In genomic region chr11:44308923-44309482, GRCh38 we compare ENCODE assay signal across 8 cellular contexts. TPM values are rescaled to one million over a fixed set of nuclear protein-coding genes. Genes with fewer than 3 reads are reported as not detected.
DNase-seq lines count a peak whose midpoint lies in the region; ATAC-seq, FAIRE-seq and TF ChIP-seq lines count a peak whose summit lies in the region.
"Had no signal": no experiment of that assay in that cellular context is flagged by ENCODE, and none has a peak within 500 bp of the region (broad histone marks: within the 10 kb centered on the region; RNA-seq: fewer than 3 reads in every experiment).

No MANE protein-coding gene starts in this region.

- H3K79me2 ChIP-seq in endothelial cell of umbilical vein (ENCODE audit: control insufficient read depth, insufficient read depth, low read length), result no peaks in the 10 kb centered on the region

- intact Hi-C loops in CD4-positive, alpha-beta memory T cell (cut with micrococcal nuclease), result no loop called here
- intact Hi-C loops in endothelial cell of umbilical vein (cut with micrococcal nuclease) (no loop called here), gastrocnemius medialis (cut with DNase I; ENCODE audit: low total_unique reads) (no loop called here)

- H3K9ac ChIP-seq in endothelial cell of umbilical vein (replicated peaks; ENCODE audit: extremely low read depth, insufficient read depth, low read length), result no peak overlapping the region

- CTCF ChIA-PET in CD4-positive, alpha-beta memory T cell (lab: Charles Lee; ENCODE audit: partially characterized antibody), result no interaction called here
- CTCF ChIA-PET in endothelial cell of umbilical vein (lab: Charles Lee), result no interaction called here

- no peaks in the 10 kb centered on the region for H4K20me1 ChIP-seq in endothelial cell of umbilical vein (replicated peaks; ENCODE audit: control insufficient read depth, extremely low read depth, insufficient read depth, low read length)

- H3K9me1 ChIP-seq in endothelial cell of umbilical vein (replicated peaks; ENCODE audit: control insufficient read depth, extremely low read depth, insufficient read depth, low read length), result no peaks in the 10 kb centered on the region

- FAIRE-seq in endothelial cell of umbilical vein (lab: Jason Lieb, UNC), result no peak

- dilution Hi-C loops in endothelial cell of umbilical vein (cut with MboI; ENCODE audit: extremely low pct_ligation_motif_present, low sequenced_read_pairs), result no loop called here

- POLR2A ChIA-PET in CD4-positive, alpha-beta memory T cell (lab: Charles Lee; ENCODE audit: partially characterized antibody), result no interaction called here
- POLR2A ChIA-PET in endothelial cell of umbilical vein (lab: Charles Lee), result no interaction called here

- H3K4me1 ChIP-seq in CD4-positive, alpha-beta memory T cell (ENCODE audit: insufficient read depth, low read length), result peaks cover 23% of the 10 kb centered on the region
- peaks cover 7% of the 10 kb centered on the region for H3K4me1 ChIP-seq in endothelial cell of umbilical vein (ENCODE audit: control insufficient read depth, extremely low read depth, insufficient read depth, low read length)
- H3K4me1 ChIP-seq in gastrocnemius medialis, result peaks cover 15 to 35% of the 10 kb centered on the region in 2 donors

- no TSS peak for BruUV-seq in endothelial cell of umbilical vein (replicated peaks; lab: Mats Ljungman, UMichigan)

- H3K27me3 ChIP-seq in CD4-positive, alpha-beta memory T cell (ENCODE audit: insufficient read depth, low read length), result peaks cover 56% of the 10 kb centered on the region
- peaks cover 95% of the 10 kb centered on the region in 2 experiments for H3K27me3 ChIP-seq in endothelial cell of umbilical vein (ENCODE audit: control insufficient read depth in 2 of 2, insufficient read depth in 2 of 2, low read length in 2 of 2)
- peaks cover 91 to 99% (median 97%) of the 10 kb centered on the region in 3 donors for H3K27me3 ChIP-seq in gastrocnemius medialis

- peak overlapping the region in 1 of 2 donors; percentile 19 for H3K4me3 ChIP-seq in CD4-positive, alpha-beta memory T cell (ENCODE audit: low read length in 2 of 2)
- H3K4me3 ChIP-seq in HFF-Myc (replicated peaks; ENCODE audit: low read depth, low read length) (peak overlapping the region; percentile 46), endothelial cell of umbilical vein (replicated peaks in 1 of 3; ENCODE audit: insufficient read depth in 1 of 3, low read depth in 1 of 3, low read length in 3 of 3) (no peak overlapping the region), gastrocnemius medialis (peak overlapping the region; percentile 49 to 54 (median 52))

- no peaks in the 10 kb centered on the region for H3K36me3 Mint-ChIP-seq in CD4-positive, alpha-beta memory T cell

- H3K4me1 Mint-ChIP-seq in CD4-positive, alpha-beta memory T cell, result peaks cover 17 to 39% (median 25%) of the 10 kb centered on the region in 4 donors

- no peak overlapping the region for H2AFZ ChIP-seq in endothelial cell of umbilical vein (ENCODE audit: low read depth, low read length)

- DNase-seq in CD4-positive, alpha-beta memory T cell, result no peak
- DNase-seq in HFF-Myc (ENCODE audit: extremely low read depth, low read depth) (no peak), endothelial cell of umbilical vein (ENCODE audit: low read depth, low spot score) (no peak), gastrocnemius medialis (no peak), middle frontal gyrus (ENCODE audit: extremely low spot score, low spot score) (no peak)

- no peak overlapping the region for H3K27ac ChIP-seq in CD4-positive, alpha-beta memory T cell (ENCODE audit: low read depth, low read length)
- H3K27ac ChIP-seq in endothelial cell of umbilical vein (ENCODE audit: insufficient read depth, low read depth, low read length) (no peak overlapping the region), gastrocnemius medialis (no peak overlapping the region)

- in situ Hi-C loops in gastrocnemius medialis (cut with MboI; ENCODE audit: low sequenced_read_pairs in 4 of 4), result no loop called here

- no peaks in the 10 kb centered on the region for H3K9me3 ChIP-seq in CD4-positive, alpha-beta memory T cell (ENCODE audit: control insufficient read depth in 1 of 2, low read length in 2 of 2)
- H3K9me3 ChIP-seq in endothelial cell of umbilical vein (replicated peaks; ENCODE audit: control insufficient read depth, insufficient read depth, low read length), result no peaks in the 10 kb centered on the region
- H3K9me3 ChIP-seq in gastrocnemius medialis, result no peaks in the 10 kb centered on the region

- H3K9me3 Mint-ChIP-seq in CD4-positive, alpha-beta memory T cell, result peaks cover 0 to 9% (median 0%) of the 10 kb centered on the region in 8 donors

- H3K4me3 Mint-ChIP-seq in CD4-positive, alpha-beta memory T cell, result peak overlapping the region; percentile 57 to 82 (median 65)

- peaks cover 58 to 69% of the 10 kb centered on the region in 2 donors for H3K27me3 Mint-ChIP-seq in CD4-positive, alpha-beta memory T cell

- TF ChIP-seq POLR2A in endothelial cell of umbilical vein (IDR thresholded peaks at IDR 0.05; ENCODE audit: low read depth, low read length) (no peak), gastrocnemius medialis (IDR thresholded peaks at IDR 0.05) (no peak)

- TF ChIP-seq CTCF in HFF-Myc (IDR thresholded peaks at IDR 0.05; ENCODE audit: low read depth, low read length, missing control alignments), result no peak
- no peak for TF ChIP-seq CTCF in endothelial cell of umbilical vein (IDR thresholded peaks at IDR 0.05; ENCODE audit: extremely low read depth in 1 of 2, insufficient read depth in 1 of 2, low read depth in 1 of 2, low read length in 2 of 2)
- TF ChIP-seq CTCF in gastrocnemius medialis (IDR thresholded peaks at IDR 0.05 in 4 of 5, conservative IDR thresholded peaks at IDR 0.05 in 1 of 5), result no peak

- H3K4me2 ChIP-seq in endothelial cell of umbilical vein (ENCODE audit: insufficient read depth, low read length), result no peak overlapping the region

- no peak overlapping the region for H3K27ac Mint-ChIP-seq in CD4-positive, alpha-beta memory T cell

- no peak for ATAC-seq in gastrocnemius medialis
- no peak for ATAC-seq in HG03442 (IDR thresholded peaks at IDR 0.05; ENCODE audit: unreplicated experiment)
- no peak for ATAC-seq in HG03108 (IDR thresholded peaks at IDR 0.05; ENCODE audit: unreplicated experiment)

- no peaks in the 10 kb centered on the region for H3K36me3 ChIP-seq in CD4-positive, alpha-beta memory T cell (ENCODE audit: insufficient read depth, low read length)
- H3K36me3 ChIP-seq in endothelial cell of umbilical vein (ENCODE audit: control insufficient read depth in 2 of 2, extremely low read depth in 1 of 2, insufficient read depth in 2 of 2, low read length in 2 of 2), result no peaks in the 10 kb centered on the region
- no peaks in the 10 kb centered on the region for H3K36me3 ChIP-seq in gastrocnemius medialis

TF ChIP-seq in endothelial cell of umbilical vein, 7 proteins besides CTCF, POLR2A, EP300 and RAD21:
- TF ChIP-seq EZH2 (IDR thresholded peaks at IDR 0.05; ENCODE audit: borderline replicate concordance, low read depth, low read length, severe bottlenecking) (peak; percentile 99), GATA2 (IDR thresholded peaks at IDR 0.05; ENCODE audit: insufficient read depth, insufficient read length, low read depth, low read length) (no peak)

RNA-seq across cellular contexts. Expression of gene ALX4, which starts 0.9 kb away (rescaled TPM):
- not detected for total RNA-seq in CD4-positive, alpha-beta memory T cell
- not detected for polyA plus RNA-seq in CD4-positive, alpha-beta memory T cell
- not detected in 2 replicates for total RNA-seq in endothelial cell of umbilical vein
- polyA plus RNA-seq in endothelial cell of umbilical vein, result not detected in 2 replicates
- not detected in 2 replicates for polyA plus RNA-seq in endothelial cell of umbilical vein (2011; cell fraction: cytosol; rRNA removed)
- polyA plus RNA-seq in endothelial cell of umbilical vein (2011; cell fraction: nucleus; rRNA removed), result not detected in 2 replicates
- polyA plus RNA-seq in endothelial cell of umbilical vein (2012), result not detected in 2 replicates
- polyA minus RNA-seq in endothelial cell of umbilical vein, result not detected in 2 replicates
- not detected for polyA minus RNA-seq in endothelial cell of umbilical vein (2011; cell fraction: cytosol; rRNA and poly(A)+ RNA removed)
- polyA minus RNA-seq in endothelial cell of umbilical vein (2011; cell fraction: nucleus; rRNA and poly(A)+ RNA removed), result not detected in 2 replicates
- under 1 TPM in 2 of 4 donors, not detected in 2; 0.07 to 0.12 TPM for total RNA-seq in gastrocnemius medialis
- total RNA-seq: fibroblast of villous mesenchyme had no signal

Comparison
In these comparisons a context has a peak if more than half of its experiments do, and no peak if none do; other contexts are left out.
1. H3K4me3 ChIP-seq: peak in HFF-Myc (single experiment) and gastrocnemius medialis (4 of 4); none in endothelial cell of umbilical vein (0 of 3).